In the genomic region with DNA sequence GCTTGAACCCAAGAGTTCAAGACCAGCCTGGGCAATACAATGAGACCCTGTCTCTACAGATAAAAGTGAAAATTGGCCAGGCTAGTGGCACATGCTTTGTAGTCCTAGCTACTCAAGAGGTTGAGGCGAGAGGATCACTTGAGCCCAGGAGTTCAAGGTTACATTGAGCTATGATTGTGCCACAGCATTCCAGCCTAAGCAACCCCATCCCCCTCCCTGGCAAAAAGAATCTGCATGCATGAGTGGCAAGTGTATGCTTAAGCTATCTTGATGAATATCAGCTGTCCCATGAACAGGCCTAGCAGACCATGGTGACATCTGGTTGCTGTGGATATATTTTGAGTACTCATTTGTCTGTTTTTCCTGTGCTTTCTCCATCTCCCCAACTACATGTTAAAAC, we compare ENCODE assay signal across 1 cellular context.
TF ChIP-seq lines count a peak whose summit lies in the region.

No MANE protein-coding gene starts in this region.

TF ChIP-seq in HepG2, 621 proteins besides CTCF, POLR2A, EP300 and RAD21 (continued from another document):
- TF ChIP-seq ZNF281 (CRISPR knock-in tag; IDR thresholded peaks at IDR 0.05; ENCODE audit: borderline replicate concordance), result peak; percentile 93
- TF ChIP-seq RBM39 (IDR thresholded peaks at IDR 0.05; ENCODE audit: low read depth, low read length, poor library complexity, severe bottlenecking), result no peak
- no peak for TF ChIP-seq FOXC1 (CRISPR knock-in tag; IDR thresholded peaks at IDR 0.05; ENCODE audit: borderline replicate concordance)
- TF ChIP-seq NR2F1 (CRISPR knock-in tag; IDR thresholded peaks at IDR 0.05), result peak in 1 of 2 experiments; percentile 53; a peak in 1 of 4 replicates
- 0 out of 2 replicates have a peak, but pooled peaks have one; percentile 32 for TF ChIP-seq ZMYM4 (CRISPR knock-in tag; IDR thresholded peaks at IDR 0.05)
- TF ChIP-seq ZNF609 (CRISPR knock-in tag; IDR thresholded peaks at IDR 0.05; ENCODE audit: borderline replicate concordance), result no peak
- TF ChIP-seq ZNF607 (CRISPR knock-in tag; IDR thresholded peaks at IDR 0.05; ENCODE audit: borderline replicate concordance), result no peak
- no peak for TF ChIP-seq SP4 (CRISPR knock-in tag; IDR thresholded peaks at IDR 0.05)
- TF ChIP-seq THAP11 (CRISPR knock-in tag; IDR thresholded peaks at IDR 0.05), result peak; percentile 29; the same call in 1 of the 2 replicates
- no peak for TF ChIP-seq ZNF83 (CRISPR knock-in tag; IDR thresholded peaks at IDR 0.05; ENCODE audit: borderline replicate concordance)
- no peak for TF ChIP-seq ZNF709 (CRISPR knock-in tag; IDR thresholded peaks at IDR 0.05)
- no peak for TF ChIP-seq ZNF510 (CRISPR knock-in tag; IDR thresholded peaks at IDR 0.05; ENCODE audit: low read depth)
- no peak for TF ChIP-seq ZNF232 (CRISPR knock-in tag; IDR thresholded peaks at IDR 0.05; ENCODE audit: borderline replicate concordance)
- no peak for TF ChIP-seq FOXA1 (IDR thresholded peaks at IDR 0.05)
- no peak for TF ChIP-seq FOXA1 (CRISPR knock-in tag; IDR thresholded peaks at IDR 0.05)
- TF ChIP-seq TRIM24 (CRISPR knock-in tag; IDR thresholded peaks at IDR 0.05), result no peak
